In the genomic region with DNA sequence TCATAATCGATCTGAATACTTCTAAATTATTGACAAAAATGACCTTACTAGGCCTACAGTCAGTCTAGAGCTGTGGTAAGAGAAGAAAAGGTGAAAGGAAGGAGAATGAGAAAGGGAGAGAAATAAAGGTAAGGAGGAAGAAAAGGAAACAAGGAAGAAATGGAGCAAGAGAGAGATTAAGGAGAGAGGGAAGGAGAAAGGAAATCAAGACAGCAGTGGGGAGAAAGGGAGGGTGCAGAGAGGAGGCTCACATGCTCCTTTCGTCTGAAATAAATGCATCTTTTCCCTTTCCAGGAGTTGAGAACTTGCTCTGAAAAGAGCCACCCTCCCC, we compare ENCODE assay signal across 18 cellular contexts. TPM values are rescaled to one million over a fixed set of nuclear protein-coding genes. Genes with fewer than 3 reads are reported as not detected.
DNase-seq lines count a peak whose midpoint lies in the region; ATAC-seq, FAIRE-seq and TF ChIP-seq lines count a peak whose summit lies in the region.
"Had no signal": no experiment of that assay in that cellular context is flagged by ENCODE, and none has a peak within 500 bp of the region (broad histone marks: within the 10 kb centered on the region; RNA-seq: fewer than 3 reads in every experiment).

No MANE protein-coding gene starts in this region.

- H3K27me3 ChIP-seq in astrocyte (ENCODE audit: insufficient read depth, low read length) = no peaks in the 10 kb centered on the region
- no peaks in the 10 kb centered on the region for H3K27me3 ChIP-seq in neural progenitor cell

- H4K20me1 ChIP-seq in astrocyte (ENCODE audit: insufficient read depth, low read length) = no peaks in the 10 kb centered on the region
- H4K20me1 ChIP-seq in neural progenitor cell (ENCODE audit: low read depth) = no peaks in the 10 kb centered on the region

- H3K36me3 Mint-ChIP-seq in activated CD4-positive, alpha-beta T cell treated with anti-CD3 and anti-CD28 coated beads, Interleukin-2, amount 10 ng/mL, durations not matched to agents 24 days and 14 days (ENCODE audit: low read depth) = no peaks in the 10 kb centered on the region
- H3K36me3 Mint-ChIP-seq in astrocyte (ENCODE audit: low read depth, unreplicated experiment) (no peaks in the 10 kb centered on the region), neural progenitor cell (no peaks in the 10 kb centered on the region)
- no peaks in the 10 kb centered on the region for H3K36me3 Mint-ChIP-seq in activated naive CD8-positive, alpha-beta T cell treated with anti-CD3 and anti-CD28 coated beads for 36 hours
- H3K36me3 Mint-ChIP-seq: CD14-positive monocyte; CD8-positive, alpha-beta T cell had no signal

- H3K27me3 Mint-ChIP-seq in activated CD4-positive, alpha-beta T cell treated with anti-CD3 and anti-CD28 coated beads, Interleukin-2, amount 10 ng/mL, durations not matched to agents 24 days and 14 days = peaks cover 7% of the 10 kb centered on the region
- H3K27me3 Mint-ChIP-seq in astrocyte (ENCODE audit: low read depth, unreplicated experiment) (no peaks in the 10 kb centered on the region), neural progenitor cell (ENCODE audit: insufficient read depth, low read depth) (no peaks in the 10 kb centered on the region)
- H3K27me3 Mint-ChIP-seq in activated naive CD8-positive, alpha-beta T cell treated with anti-CD3 and anti-CD28 coated beads for 36 hours = no peaks in the 10 kb centered on the region

- DNase-seq in activated CD4-positive, alpha-beta T cell treated with anti-CD3 and anti-CD28 coated beads, Interleukin-2, amount 10 ng/mL, durations not matched to agents 24 days and 14 days = peak; percentile 39
- no peak for DNase-seq in activated CD4-positive, alpha-beta T cell treated with anti-CD3 and anti-CD28 coated beads for 4 hours
- DNase-seq in astrocyte (ENCODE audit: low read depth) (no peak), neural progenitor cell (ENCODE audit: low spot score) (no peak), iPS-NIHi11 (ENCODE audit: low spot score) (no peak)
- no peak for DNase-seq in activated naive CD8-positive, alpha-beta T cell treated with anti-CD3 and anti-CD28 coated beads for 36 hours
- DNase-seq: CD8-positive, alpha-beta T cell; COR-L47; DND-41; GDM1; GM23248; KBM-7 had no signal

- H3F3A ChIP-seq in neural progenitor cell (ENCODE audit: low read depth) = peaks cover 10% of the 10 kb centered on the region

- FAIRE-seq in astrocyte (lab: Jason Lieb, UNC) = no peak
- FAIRE-seq: GM12892 had no signal

- H3K4me1 ChIP-seq in astrocyte (ENCODE audit: insufficient read depth, low read length) = no peaks in the 10 kb centered on the region
- peaks cover 14% of the 10 kb centered on the region for H3K4me1 ChIP-seq in neural progenitor cell

- H3K9me3 Mint-ChIP-seq in activated CD4-positive, alpha-beta T cell treated with anti-CD3 and anti-CD28 coated beads, Interleukin-2, amount 10 ng/mL, durations not matched to agents 24 days and 14 days = no peaks in the 10 kb centered on the region
- H3K9me3 Mint-ChIP-seq in astrocyte (ENCODE audit: unreplicated experiment) (no peaks in the 10 kb centered on the region), neural progenitor cell (no peaks in the 10 kb centered on the region)
- no peaks in the 10 kb centered on the region for H3K9me3 Mint-ChIP-seq in activated naive CD8-positive, alpha-beta T cell treated with anti-CD3 and anti-CD28 coated beads for 36 hours
- H3K9me3 Mint-ChIP-seq: CD14-positive monocyte; CD8-positive, alpha-beta T cell had no signal

- no peaks in the 10 kb centered on the region for H3K79me2 ChIP-seq in astrocyte (ENCODE audit: insufficient read depth, low read length)
- no peaks in the 10 kb centered on the region for H3K79me2 ChIP-seq in neural progenitor cell (ENCODE audit: low read depth)

- TF ChIP-seq CTCF in astrocyte (IDR thresholded peaks at IDR 0.05; ENCODE audit: insufficient read depth, low read depth, low read length) = no peak
- TF ChIP-seq CTCF in neural progenitor cell (IDR thresholded peaks at IDR 0.05) = no peak

- H2AFZ ChIP-seq in astrocyte (ENCODE audit: low read depth, low read length) (no peak overlapping the region), neural progenitor cell (replicated peaks) (peak overlapping the region; percentile 3)
- H2AFZ ChIP-seq: GM23248 had no signal

- no peaks in the 10 kb centered on the region for H3K4me1 Mint-ChIP-seq in activated CD4-positive, alpha-beta T cell treated with anti-CD3 and anti-CD28 coated beads, Interleukin-2, amount 10 ng/mL, durations not matched to agents 24 days and 14 days
- H3K4me1 Mint-ChIP-seq in astrocyte (ENCODE audit: low read depth, unreplicated experiment) = peaks cover 15% of the 10 kb centered on the region
- H3K4me1 Mint-ChIP-seq in neural progenitor cell = no peaks in the 10 kb centered on the region
- H3K4me1 Mint-ChIP-seq in activated naive CD8-positive, alpha-beta T cell treated with anti-CD3 and anti-CD28 coated beads for 36 hours = no peaks in the 10 kb centered on the region

- no peaks in the 10 kb centered on the region for H3K9me3 ChIP-seq in astrocyte (ENCODE audit: insufficient read depth, low read depth, low read length)
- H3K9me3 ChIP-seq in neural progenitor cell (ENCODE audit: low read depth) = no peaks in the 10 kb centered on the region
- H3K9me3 ChIP-seq: HAP-1 had no signal

- H3K4me2 ChIP-seq in astrocyte (ENCODE audit: low read length) (no peak overlapping the region), neural progenitor cell (no peak overlapping the region)

- H3K4me3 ChIP-seq in astrocyte (ENCODE audit: insufficient read depth, low read depth, low read length) (no peak overlapping the region), neural progenitor cell (no peak overlapping the region)
- H3K4me3 ChIP-seq: GM23248, HAP-1 had no signal

- H3K9ac ChIP-seq in astrocyte (ENCODE audit: low read length) = no peak overlapping the region
- H3K9ac ChIP-seq in neural progenitor cell = no peak overlapping the region
- H3K9ac ChIP-seq: GM23248 had no signal

- intact Hi-C loops in activated CD4-positive, alpha-beta T cell treated with anti-CD3 and anti-CD28 coated beads, Interleukin-2, amount 10 ng/mL, durations not matched to agents 24 days and 14 days (cut with micrococcal nuclease) = no loop called here

- H3K4me3 Mint-ChIP-seq in activated CD4-positive, alpha-beta T cell treated with anti-CD3 and anti-CD28 coated beads, Interleukin-2, amount 10 ng/mL, durations not matched to agents 24 days and 14 days = no peak overlapping the region
- H3K4me3 Mint-ChIP-seq in astrocyte (ENCODE audit: unreplicated experiment) (peak overlapping the region; percentile 16), neural progenitor cell (no peak overlapping the region)
- H3K4me3 Mint-ChIP-seq in activated naive CD8-positive, alpha-beta T cell treated with anti-CD3 and anti-CD28 coated beads for 36 hours = no peak overlapping the region
- H3K4me3 Mint-ChIP-seq: CD14-positive monocyte; CD8-positive, alpha-beta T cell had no signal

- H3K27ac Mint-ChIP-seq in activated CD4-positive, alpha-beta T cell treated with anti-CD3 and anti-CD28 coated beads, Interleukin-2, amount 10 ng/mL, durations not matched to agents 24 days and 14 days = peak overlapping the region; percentile 7
- H3K27ac Mint-ChIP-seq in astrocyte (ENCODE audit: unreplicated experiment) = peak overlapping the region; percentile 87
- no peak overlapping the region for H3K27ac Mint-ChIP-seq in neural progenitor cell
- H3K27ac Mint-ChIP-seq in activated naive CD8-positive, alpha-beta T cell treated with anti-CD3 and anti-CD28 coated beads for 36 hours = no peak overlapping the region
- H3K27ac Mint-ChIP-seq: CD8-positive, alpha-beta T cell had no signal

- H3K36me3 ChIP-seq in astrocyte (ENCODE audit: insufficient read depth, low read length) (no peaks in the 10 kb centered on the region), neural progenitor cell (no peaks in the 10 kb centered on the region)
- H3K36me3 ChIP-seq: HAP-1 had no signal

- no peak for ATAC-seq in GM21390 (IDR thresholded peaks at IDR 0.05; ENCODE audit: unreplicated experiment)
- ATAC-seq: CD8-positive, alpha-beta T cell had no signal

- H3K27ac ChIP-seq in astrocyte (ENCODE audit: low read depth, low read length) (no peak overlapping the region), neural progenitor cell (no peak overlapping the region)
- H3K27ac ChIP-seq: 22Rv1, GM23248 had no signal

RNA-seq across cellular contexts. Expression of a gene that starts 3.7 kb away (rescaled TPM):
- not detected in 2 replicates for total RNA-seq in activated CD4-positive, alpha-beta T cell treated with anti-CD3 and anti-CD28 coated beads, Interleukin-2, amount 10 ng/mL, durations not matched to agents 24 days and 14 days
- total RNA-seq in astrocyte = not detected in 2 replicates
- not detected in 2 replicates for total RNA-seq in neural progenitor cell (ENCODE audit: low replicate concordance)
- not detected for total RNA-seq in activated naive CD8-positive, alpha-beta T cell treated with anti-CD3 and anti-CD28 coated beads for 36 hours
- total RNA-seq: A673; CD8-positive, alpha-beta T cell; GM23248 had no signal

RNA-seq across cellular contexts. Expression of a gene that starts 30.6 kb away (rescaled TPM):
- total RNA-seq in activated CD4-positive, alpha-beta T cell treated with anti-CD3 and anti-CD28 coated beads, Interleukin-2, amount 10 ng/mL, durations not matched to agents 24 days and 14 days = not detected in 2 replicates
- not detected in 2 replicates for total RNA-seq in astrocyte
- total RNA-seq in neural progenitor cell (ENCODE audit: low replicate concordance) = not detected in 2 replicates
- not detected for total RNA-seq in activated naive CD8-positive, alpha-beta T cell treated with anti-CD3 and anti-CD28 coated beads for 36 hours
- total RNA-seq: A673; CD8-positive, alpha-beta T cell; GM23248 had no signal

RNA-seq across cellular contexts. Expression of a gene that starts 34.0 kb away (rescaled TPM):
- not detected in 2 replicates for total RNA-seq in activated CD4-positive, alpha-beta T cell treated with anti-CD3 and anti-CD28 coated beads, Interleukin-2, amount 10 ng/mL, durations not matched to agents 24 days and 14 days
- total RNA-seq in astrocyte (not detected in 2 replicates), neural progenitor cell (ENCODE audit: low replicate concordance) (not detected in 2 replicates)
- not detected for total RNA-seq in activated naive CD8-positive, alpha-beta T cell treated with anti-CD3 and anti-CD28 coated beads for 36 hours
- total RNA-seq: A673; CD8-positive, alpha-beta T cell; GM23248 had no signal

RNA-seq across cellular contexts. Expression of a gene that starts 51.8 kb away (rescaled TPM):
- total RNA-seq in activated CD4-positive, alpha-beta T cell treated with anti-CD3 and anti-CD28 coated beads, Interleukin-2, amount 10 ng/mL, durations not matched to agents 24 days and 14 days = 0.47 and 0.50 TPM in 2 replicates
- 0.34 and 0.43 TPM in 2 replicates for total RNA-seq in astrocyte
- not detected in 2 replicates for total RNA-seq in neural progenitor cell (ENCODE audit: low replicate concordance)
- under 1 TPM; 0.24 to 0.25 TPM for total RNA-seq in activated naive CD8-positive, alpha-beta T cell treated with anti-CD3 and anti-CD28 coated beads for 36 hours
- total RNA-seq: GM23248 had no signal

Comparison
In these comparisons a context has a peak if more than half of its experiments do, and no peak if none do; other contexts are left out.
1. H3K27ac Mint-ChIP-seq: peak in activated CD4-positive, alpha-beta T cell treated with anti-CD3 and anti-CD28 coated beads, Interleukin-2, amount 10 ng/mL, durations not matched to agents 24 days and 14 days (single experiment) and astrocyte (single experiment); none in neural progenitor cell (single experiment) and activated naive CD8-positive, alpha-beta T cell treated with anti-CD3 and anti-CD28 coated beads for 36 hours (single experiment).